ENCODE assay signal across 8 cellular contexts in genomic region chrX:3919683-3920423, GRCh38.
A peak's percentile ranks its signal among the peaks of the same experiment; 100 is the strongest.
DNase-seq lines count a peak whose midpoint lies in the region; ATAC-seq and TF ChIP-seq lines count a peak whose summit lies in the region.
"Not testable (repeated sequence)": the region's sequence is repeated elsewhere in the genome, so short reads cannot be mapped to it uniquely, and the experiment has no call there.

No MANE protein-coding gene starts in this region.

- intact Hi-C loops in right lobe of liver (cut with DNase I) = not testable (repeated sequence)

- ATAC-seq in GM18498 (IDR thresholded peaks at IDR 0.05; ENCODE audit: unreplicated experiment) (peak; percentile 45), GM19324 (IDR thresholded peaks at IDR 0.05; ENCODE audit: low FRiP score, unreplicated experiment) (peak; percentile 44), GM21447 (IDR thresholded peaks at IDR 0.05; ENCODE audit: unreplicated experiment) (peak; percentile 73), HG02610 (IDR thresholded peaks at IDR 0.05; ENCODE audit: unreplicated experiment) (peak; percentile 38), HG03039 (IDR thresholded peaks at IDR 0.05; ENCODE audit: unreplicated experiment) (peak; percentile 30), HG03442 (IDR thresholded peaks at IDR 0.05; ENCODE audit: unreplicated experiment) (peak; percentile 30), right lobe of liver (peak; percentile 35 to 71 (median 62))
- ATAC-seq in activated T-helper 17 cell treated with anti-CD3 and anti-CD28 coated beads, Interleukin-2, amount 50 U/mL, for 72 hours (replicated peaks) = peak; percentile 43

- H3K27ac Mint-ChIP-seq in activated T-helper 17 cell treated with anti-CD3 and anti-CD28 coated beads, Interleukin-2, amount 50 U/mL, for 72 hours = not testable (repeated sequence)

- not testable (repeated sequence) for H3K27ac ChIP-seq in right lobe of liver

- H3K4me3 ChIP-seq in right lobe of liver = not testable (repeated sequence)

- not testable (repeated sequence) for H3K9me3 Mint-ChIP-seq in activated T-helper 17 cell treated with anti-CD3 and anti-CD28 coated beads, Interleukin-2, amount 50 U/mL, for 72 hours

- H3K4me1 ChIP-seq in right lobe of liver = not testable (repeated sequence)

- not testable (repeated sequence) for TF ChIP-seq POLR2A in right lobe of liver (IDR thresholded peaks at IDR 0.05)

- H3K4me1 Mint-ChIP-seq in activated T-helper 17 cell treated with anti-CD3 and anti-CD28 coated beads, Interleukin-2, amount 50 U/mL, for 72 hours = not testable (repeated sequence)

- H3K9me3 ChIP-seq in right lobe of liver = not testable (repeated sequence)

- H3K36me3 Mint-ChIP-seq in activated T-helper 17 cell treated with anti-CD3 and anti-CD28 coated beads, Interleukin-2, amount 50 U/mL, for 72 hours (ENCODE audit: low read depth) = not testable (repeated sequence)

- DNase-seq in right lobe of liver = not testable (repeated sequence)

- H3K27me3 Mint-ChIP-seq in activated T-helper 17 cell treated with anti-CD3 and anti-CD28 coated beads, Interleukin-2, amount 50 U/mL, for 72 hours = not testable (repeated sequence)

- H3K27me3 ChIP-seq in right lobe of liver = not testable (repeated sequence)

- not testable (repeated sequence) for H3K4me3 Mint-ChIP-seq in activated T-helper 17 cell treated with anti-CD3 and anti-CD28 coated beads, Interleukin-2, amount 50 U/mL, for 72 hours

- not testable (repeated sequence) for TF ChIP-seq CTCF in right lobe of liver (IDR thresholded peaks at IDR 0.05)

- WGBS in right lobe of liver (ENCODE audit: insufficient coverage, low coverage, low lambda C conversion rate, missing lambda C conversion rate) = no CpG with 5 or more reads among the region's 79 CpGs

- not testable (repeated sequence) for H3K36me3 ChIP-seq in right lobe of liver
